ENCODE assay signal across 8 cellular contexts in genomic region chr15:70892912-70893560, GRCh38. TPM values are rescaled to one million over a fixed set of nuclear protein-coding genes. Genes with fewer than 3 reads are reported as not detected.
DNase-seq lines count a peak whose midpoint lies in the region; ATAC-seq lines count a peak whose summit lies in the region.

No MANE protein-coding gene starts in this region.

- H3K36me3 Mint-ChIP-seq in activated T-cell treated with anti-CD3 and anti-CD28 coated beads, Interleukin-2, amount 50 U/mL, for 4 hours (ENCODE audit: insufficient read depth): no peaks in the 10 kb centered on the region

- no peaks in the 10 kb centered on the region for H3K4me1 ChIP-seq in NT2/D1 (ENCODE audit: insufficient read depth, insufficient read length)

- peaks cover 5% of the 10 kb centered on the region for H3K9me3 Mint-ChIP-seq in activated T-cell treated with anti-CD3 and anti-CD28 coated beads, Interleukin-2, amount 50 U/mL, for 4 hours

- no peaks in the 10 kb centered on the region for H3K36me3 ChIP-seq in NT2/D1 (ENCODE audit: insufficient read depth, insufficient read length, low read length)

- DNase-seq in activated T-cell treated with anti-CD3 and anti-CD28 coated beads, Interleukin-2, amount 50 U/mL, for 4 hours: no peak
- DNase-seq in activated T-cell treated with anti-CD3 and anti-CD28 coated beads for 4 hours: no peak
- no peak for DNase-seq in NT2/D1 (ENCODE audit: low read depth, low spot score)
- peak; percentile 70 for DNase-seq in left kidney (ENCODE audit: low read depth, low spot score)

- H3K27ac ChIP-seq in cingulate gyrus (ENCODE audit: low read depth, low read length) (peak overlapping the region; percentile 79), temporal lobe (ENCODE audit: low read depth, low read length) (peak overlapping the region; percentile 79)

- H3K9me3 ChIP-seq in NT2/D1 (ENCODE audit: insufficient read depth, low read length): no peaks in the 10 kb centered on the region

- peak overlapping the region; percentile 6 for H3K9ac ChIP-seq in NT2/D1 (ENCODE audit: insufficient read length, low read depth)

- peaks cover 53% of the 10 kb centered on the region for H3K27me3 Mint-ChIP-seq in activated T-cell treated with anti-CD3 and anti-CD28 coated beads, Interleukin-2, amount 50 U/mL, for 4 hours (ENCODE audit: low read depth)

- ATAC-seq in activated T-cell treated with anti-CD3 and anti-CD28 coated beads, Interleukin-2, amount 50 U/mL, for 4 hours: no peak
- ATAC-seq in HG02943 (IDR thresholded peaks at IDR 0.05; ENCODE audit: low read depth, unreplicated experiment): peak; percentile 18
- no peak for ATAC-seq in GM18858 (IDR thresholded peaks at IDR 0.05; ENCODE audit: unreplicated experiment)

- peaks cover 11% of the 10 kb centered on the region for H3K4me1 Mint-ChIP-seq in activated T-cell treated with anti-CD3 and anti-CD28 coated beads, Interleukin-2, amount 50 U/mL, for 4 hours (ENCODE audit: low read depth)

- H3K4me3 Mint-ChIP-seq in activated T-cell treated with anti-CD3 and anti-CD28 coated beads, Interleukin-2, amount 50 U/mL, for 4 hours: peak overlapping the region; percentile 78

- peak overlapping the region; percentile 95 for H3K4me3 ChIP-seq in NT2/D1 (ENCODE audit: insufficient read length, low read depth)

- H3K27me3 ChIP-seq in NT2/D1 (ENCODE audit: insufficient read depth, insufficient read length): no peaks in the 10 kb centered on the region

RNA-seq across cellular contexts. Expression of gene LRRC49, which starts 0.4 kb away (rescaled TPM):
- not detected for total RNA-seq in activated T-cell treated with anti-CD3 and anti-CD28 coated beads, Interleukin-2, amount 50 U/mL, for 4 hours
- total RNA-seq in temporal lobe: 95.6 TPM

RNA-seq across cellular contexts. Expression of gene THAP10, which starts 0.8 kb away (rescaled TPM):
- total RNA-seq in activated T-cell treated with anti-CD3 and anti-CD28 coated beads, Interleukin-2, amount 50 U/mL, for 4 hours: not detected
- total RNA-seq in temporal lobe: 3.9 TPM

RNA-seq across cellular contexts. Expression of gene LARP6, which starts 39.1 kb away (rescaled TPM):
- total RNA-seq in activated T-cell treated with anti-CD3 and anti-CD28 coated beads, Interleukin-2, amount 50 U/mL, for 4 hours: under 1 TPM; 0.05 to 0.61 (median 0.19) TPM
- 10.8 TPM for total RNA-seq in temporal lobe

Comparison
In these comparisons a context has a peak if more than half of its experiments do, and no peak if none do; other contexts are left out.
1. RNA of gene LRRC49, which starts 0.4 kb away (total RNA-seq): 95.6 TPM in temporal lobe (single experiment); not detected in activated T-cell treated with anti-CD3 and anti-CD28 coated beads, Interleukin-2, amount 50 U/mL, for 4 hours; every median in the first group is over 10 times any median in the second.